Comparison of ENCODE assay signal across 13 cellular contexts in the genomic region with DNA sequence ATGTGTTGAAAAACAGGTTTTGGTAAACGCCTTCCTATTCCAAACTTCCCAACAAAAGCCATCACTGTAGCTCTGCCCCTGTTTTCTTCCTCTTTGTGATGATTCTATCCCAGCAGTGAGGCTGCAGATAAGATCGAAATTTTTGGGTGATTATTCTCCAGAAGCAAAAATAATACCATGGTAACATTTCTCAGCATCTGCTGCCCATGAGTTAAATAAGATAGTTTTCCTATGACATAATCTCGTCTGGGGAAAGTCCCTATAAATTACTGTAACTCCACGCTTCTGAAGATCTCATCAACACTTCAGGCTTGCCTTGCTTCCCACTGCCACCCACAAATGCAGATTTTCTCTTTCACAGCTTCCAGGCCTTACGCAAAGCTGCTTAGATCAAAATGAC. TPM values are rescaled to one million over a fixed set of nuclear protein-coding genes. Genes with fewer than 3 reads are reported as not detected.
DNase-seq lines count a peak whose midpoint lies in the region; ATAC-seq and TF ChIP-seq lines count a peak whose summit lies in the region.
"Had no signal": no experiment of that assay in that cellular context is flagged by ENCODE, and none has a peak within 500 bp of the region (broad histone marks: within the 10 kb centered on the region; RNA-seq: fewer than 3 reads in every experiment).

No MANE protein-coding gene starts in this region.

- H3K36me3 ChIP-seq in BJ (ENCODE audit: control insufficient read depth, insufficient read depth, low read length) (no peaks in the 10 kb centered on the region), KMS-11 (ENCODE audit: insufficient read depth) (no peaks in the 10 kb centered on the region)
- H3K36me3 ChIP-seq: cardiac muscle cell, thyroid gland had no signal

- H3K4me2 ChIP-seq in KMS-11: peak overlapping the region; percentile 6; the same call in 1 of the 2 replicates

- TF ChIP-seq POLR2A in erythroblast (IDR thresholded peaks at IDR 0.05; ENCODE audit: low read length): no peak

- peaks cover 20% of the 10 kb centered on the region for H3K4me1 ChIP-seq in KMS-11 (ENCODE audit: low read depth, poor library complexity, severe bottlenecking)
- H3K4me1 ChIP-seq: thyroid gland had no signal

- H3K9me3 Mint-ChIP-seq in chondrocyte (ENCODE audit: low read depth) (no peaks in the 10 kb centered on the region), natural killer cell (peaks cover 0 to 3% of the 10 kb centered on the region in 2 donors)

- peak overlapping the region; percentile 82 for H3K27ac Mint-ChIP-seq in chondrocyte (ENCODE audit: unreplicated experiment)
- H3K27ac Mint-ChIP-seq in natural killer cell: peak overlapping the region; percentile 88 to 90
- H3K27ac Mint-ChIP-seq: activated CD8-positive, alpha-beta memory T cell treated with anti-CD3 and anti-CD28 coated beads, Interleukin-2, amount 10 ng/mL, durations not matched to agents 7 days and 5 days; naive B cell had no signal

- no peak overlapping the region for H3K4me3 Mint-ChIP-seq in chondrocyte (ENCODE audit: unreplicated experiment)
- peak overlapping the region; percentile 77 for H3K4me3 Mint-ChIP-seq in natural killer cell
- H3K4me3 Mint-ChIP-seq: activated CD8-positive, alpha-beta memory T cell treated with anti-CD3 and anti-CD28 coated beads, Interleukin-2, amount 10 ng/mL, durations not matched to agents 7 days and 5 days; naive B cell had no signal

- no peaks in the 10 kb centered on the region for H4K20me1 ChIP-seq in KMS-11 (ENCODE audit: insufficient read depth)

- CTCF ChIA-PET in BJ (lab: Yijun Ruan, JAX): interaction anchor here (0.6 to 1.3 kb wide), 2 partner anchors 28 to 761 kb away, joined by 3 read pairs; no protein-coding TSS in a partner anchor

- ATAC-seq in natural killer cell: peak; percentile 62 to 65 (median 64)
- no peak for ATAC-seq in HG03442 (IDR thresholded peaks at IDR 0.05; ENCODE audit: unreplicated experiment)
- ATAC-seq: activated CD8-positive, alpha-beta memory T cell treated with anti-CD3 and anti-CD28 coated beads, Interleukin-2, amount 10 ng/mL, durations not matched to agents 7 days and 5 days had no signal

- H3K9ac ChIP-seq in KMS-11: no peak overlapping the region

- H3K36me3 Mint-ChIP-seq in chondrocyte (ENCODE audit: low read depth): no peaks in the 10 kb centered on the region
- H3K36me3 Mint-ChIP-seq in natural killer cell: no peaks in the 10 kb centered on the region
- H3K36me3 Mint-ChIP-seq: activated CD8-positive, alpha-beta memory T cell treated with anti-CD3 and anti-CD28 coated beads, Interleukin-2, amount 10 ng/mL, durations not matched to agents 7 days and 5 days; naive B cell had no signal

- peak; percentile 86 for DNase-seq in BJ (ENCODE audit: low read depth)
- DNase-seq in chondrocyte (ENCODE audit: low spot score): no peak
- DNase-seq in natural killer cell: no peak
- no peak for DNase-seq in activated T-cell treated with anti-CD3 and anti-CD28 coated beads for 4 hours
- no peak for DNase-seq in mesenteric fat pad (ENCODE audit: low spot score)
- DNase-seq in erythroblast (lab: John Stamatoyannopoulos, UW): no peak
- DNase-seq: activated CD8-positive, alpha-beta memory T cell treated with anti-CD3 and anti-CD28 coated beads, Interleukin-2, amount 10 ng/mL, durations not matched to agents 7 days and 5 days; naive B cell; NCI-H2227 treated with DMSO at 0.1 percent for 48 hours; thyroid gland had no signal

- no peaks in the 10 kb centered on the region for H3K27me3 Mint-ChIP-seq in chondrocyte (ENCODE audit: low read depth)
- no peaks in the 10 kb centered on the region for H3K27me3 Mint-ChIP-seq in natural killer cell (ENCODE audit: low read depth in 2 of 2)
- H3K27me3 Mint-ChIP-seq: activated CD8-positive, alpha-beta memory T cell treated with anti-CD3 and anti-CD28 coated beads, Interleukin-2, amount 10 ng/mL, durations not matched to agents 7 days and 5 days had no signal

- POLR2A ChIA-PET in BJ (lab: Charles Lee): interaction anchor here (0.5 kb wide), 1 partner anchor 120 kb away, joined by 3 read pairs; no protein-coding TSS in a partner anchor

- TF ChIP-seq CTCF in BJ (IDR thresholded peaks at IDR 0.05; ENCODE audit: insufficient read depth, low read depth, low read length) (no peak), KMS-11 (conservative IDR thresholded peaks at IDR 0.05; ENCODE audit: low read depth, low read length) (no peak), chondrocyte (IDR thresholded peaks at IDR 0.05) (no peak), natural killer cell (IDR thresholded peaks at IDR 0.05) (no peak)

- H3K27ac ChIP-seq in KMS-11: no peak overlapping the region
- H3K27ac ChIP-seq: cardiac muscle cell, thyroid gland had no signal

- H3K27me3 ChIP-seq in BJ (ENCODE audit: control insufficient read depth, insufficient read depth, low read length) (no peaks in the 10 kb centered on the region), KMS-11 (ENCODE audit: insufficient read depth, low read depth) (no peaks in the 10 kb centered on the region)
- H3K27me3 ChIP-seq: cardiac muscle cell, thyroid gland had no signal

- H3K4me1 Mint-ChIP-seq in chondrocyte (ENCODE audit: low read depth) (peaks cover 28% of the 10 kb centered on the region), natural killer cell (peaks cover 39 to 47% of the 10 kb centered on the region in 2 donors)
- H3K4me1 Mint-ChIP-seq: activated CD8-positive, alpha-beta memory T cell treated with anti-CD3 and anti-CD28 coated beads, Interleukin-2, amount 10 ng/mL, durations not matched to agents 7 days and 5 days had no signal

- H3K4me3 ChIP-seq in BJ (ENCODE audit: low read depth, low read length): no peak overlapping the region
- H3K4me3 ChIP-seq in KMS-11 (IDR thresholded peaks at IDR 0.05; ENCODE audit: insufficient read depth, low read depth, low read length): no peak overlapping the region
- H3K4me3 ChIP-seq: cardiac muscle cell, thyroid gland had no signal

- H2AFZ ChIP-seq in KMS-11 (ENCODE audit: low read depth): 0 out of 2 replicates have a peak overlapping the region, but pooled peaks have one; percentile 4

- intact Hi-C loops in natural killer cell (cut with micrococcal nuclease): loop anchor here (5.0 kb wide), 1 partner anchor 49 kb away; no protein-coding TSS in a partner anchor

- no peaks in the 10 kb centered on the region for H3K79me2 ChIP-seq in KMS-11 (ENCODE audit: insufficient read depth, low read depth)

RNA-seq across cellular contexts. Expression of gene PTPRB, which starts 24.5 kb away (rescaled TPM):
- polyA plus RNA-seq in BJ (2011; rRNA removed): 1.7 and 2.1 TPM in 2 replicates
- 1.4 and 2.4 TPM in 2 replicates for polyA minus RNA-seq in BJ (2011; rRNA and poly(A)+ RNA removed)
- total RNA-seq in chondrocyte: 0.21 to 0.37 TPM (median 0.29 TPM) in 3 replicates
- 1 to 10 TPM; 2.3 to 7.8 (median 5.5) TPM for total RNA-seq in natural killer cell
- 64.7 TPM for total RNA-seq in mesenteric fat pad
- total RNA-seq: activated CD8-positive, alpha-beta memory T cell treated with anti-CD3 and anti-CD28 coated beads, Interleukin-2, amount 10 ng/mL, durations not matched to agents 7 days and 5 days had no signal
